In the genomic region with DNA sequence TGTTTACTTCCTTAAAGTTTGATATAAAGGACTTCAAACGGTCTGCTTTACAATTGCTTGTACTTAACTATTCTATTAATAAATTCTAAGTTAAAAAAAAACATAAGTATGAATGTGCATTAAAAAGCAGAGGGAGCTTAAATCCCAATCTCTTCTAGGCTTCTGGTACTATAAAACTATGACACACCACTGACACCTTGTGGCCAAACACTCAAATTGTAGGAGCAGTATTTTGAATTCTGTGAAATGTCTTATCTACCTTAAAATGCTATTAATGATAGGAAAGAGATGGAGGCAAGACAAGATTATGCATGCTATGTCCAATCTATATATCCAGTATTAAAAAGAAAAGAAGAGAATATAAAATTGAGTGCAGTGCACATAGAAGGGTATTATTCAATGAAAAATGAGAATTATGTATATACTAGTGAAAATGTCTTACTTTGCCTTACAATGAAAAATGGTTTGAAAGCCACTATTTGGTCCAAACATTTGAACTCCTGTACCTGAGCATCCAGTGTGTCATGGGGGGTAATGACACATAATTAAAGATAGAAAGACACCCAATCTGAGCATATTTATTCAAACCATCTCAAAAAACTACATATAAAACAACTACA, we compare ENCODE assay signal across 8 cellular contexts.
DNase-seq lines count a peak whose midpoint lies in the region; ATAC-seq, FAIRE-seq and TF ChIP-seq lines count a peak whose summit lies in the region.
"Had no signal": no experiment of that assay in that cellular context is flagged by ENCODE, and none has a peak within 500 bp of the region (broad histone marks: within the 10 kb centered on the region; RNA-seq: fewer than 3 reads in every experiment).

No MANE protein-coding gene starts in this region.

- peak; percentile 68 for DNase-seq in KBM-7
- DNase-seq in RWPE2 (ENCODE audit: low spot score) = no peak
- peak; percentile 28 for DNase-seq in colonic mucosa
- peak in 7 of 9 donors; percentile 24 to 63 (median 42) for DNase-seq in naive thymus-derived CD4-positive, alpha-beta T cell
- DNase-seq in MG63 = no peak
- no peak for DNase-seq in right cardiac atrium

- 64% methylated on average over 1 of the region's 1 CpG for WGBS in right cardiac atrium

- H3K9ac ChIP-seq in colonic mucosa (ENCODE audit: low read depth in 2 of 2, low read length in 2 of 2) = no peak overlapping the region

- in situ Hi-C loops in KBM-7 (cut with MboI; ENCODE audit: low pct_unique_long_range_greater_than_20kb, low sequenced_read_pairs) = loop anchor here (25.0 kb wide), 1 partner anchor 824 kb away; no protein-coding TSS in a partner anchor

- H3K27me3 ChIP-seq in RWPE2 (ENCODE audit: insufficient read depth, poor library complexity, severe bottlenecking) (no peaks in the 10 kb centered on the region), colonic mucosa (no peaks in the 10 kb centered on the region), MG63 (no peaks in the 10 kb centered on the region), right cardiac atrium (ENCODE audit: control insufficient read depth, insufficient read depth) (no peaks in the 10 kb centered on the region)
- H3K27me3 ChIP-seq in naive thymus-derived CD4-positive, alpha-beta T cell (ENCODE audit: control insufficient read depth in 2 of 2, insufficient read depth in 2 of 2, low read length in 2 of 2) = no peaks in the 10 kb centered on the region

- H3K36me3 ChIP-seq in RWPE2 (ENCODE audit: low read depth) (peaks cover 39% of the 10 kb centered on the region), colonic mucosa (no peaks in the 10 kb centered on the region), MG63 (peaks cover 14% of the 10 kb centered on the region)
- H3K36me3 ChIP-seq in naive thymus-derived CD4-positive, alpha-beta T cell (ENCODE audit: control insufficient read depth in 2 of 3, insufficient read depth in 3 of 3, low read length in 3 of 3) = peaks cover 3 to 21% (median 8%) of the 10 kb centered on the region in 3 experiments

- H3K4me1 ChIP-seq in RWPE2 (ENCODE audit: insufficient read depth, poor library complexity, severe bottlenecking) (no peaks in the 10 kb centered on the region), colonic mucosa (no peaks in the 10 kb centered on the region), right cardiac atrium (ENCODE audit: control insufficient read depth, insufficient read depth, low read length) (no peaks in the 10 kb centered on the region)
- no peaks in the 10 kb centered on the region for H3K4me1 ChIP-seq in naive thymus-derived CD4-positive, alpha-beta T cell (ENCODE audit: control insufficient read depth in 2 of 2, insufficient read depth in 2 of 2, low read length in 2 of 2)

- CTCF ChIA-PET in naive thymus-derived CD4-positive, alpha-beta T cell (lab: Charles Lee) = interaction anchor here (0.8 to 1.7 kb wide), 2 partner anchors 9 to 721 kb away, joined by 3 to 7 read pairs; no protein-coding TSS in a partner anchor

- H3K27me3 Mint-ChIP-seq in naive thymus-derived CD4-positive, alpha-beta T cell = no peaks in the 10 kb centered on the region

- peaks cover 4% of the 10 kb centered on the region for H3K9me3 ChIP-seq in RWPE2 (ENCODE audit: severe bottlenecking)
- no peaks in the 10 kb centered on the region for H3K9me3 ChIP-seq in colonic mucosa
- no peaks in the 10 kb centered on the region for H3K9me3 ChIP-seq in naive thymus-derived CD4-positive, alpha-beta T cell (ENCODE audit: control insufficient read depth in 2 of 3, low read length in 3 of 3)
- H3K9me3 ChIP-seq in MG63 = no peaks in the 10 kb centered on the region
- H3K9me3 ChIP-seq in right cardiac atrium (ENCODE audit: control insufficient read depth, low read length) = no peaks in the 10 kb centered on the region

- peaks cover 0 to 8% (median 4%) of the 10 kb centered on the region in 11 donors for H3K9me3 Mint-ChIP-seq in naive thymus-derived CD4-positive, alpha-beta T cell
- H3K9me3 Mint-ChIP-seq: activated naive CD4-positive, alpha-beta T cell treated with anti-CD3 and anti-CD28 coated beads, Interleukin-2, amount 50 U/mL, for 72 hours had no signal

- intact Hi-C loops in colonic mucosa (cut with DNase I) = no loop called here
- intact Hi-C loops in naive thymus-derived CD4-positive, alpha-beta T cell (cut with micrococcal nuclease) = loop anchor here (1.0 to 5.0 kb wide), 7 partner anchors 187 to 849 kb away; a partner anchor contains a TSS
- intact Hi-C loops in right cardiac atrium (cut with DNase I) = no loop called here

- H3K36me3 Mint-ChIP-seq in naive thymus-derived CD4-positive, alpha-beta T cell = peaks cover 8 to 66% (median 49%) of the 10 kb centered on the region in 5 donors

- FAIRE-seq in G401.6 (lab: Jason Lieb, UNC) = peak; percentile 96

- TF ChIP-seq CTCF in RWPE2 (IDR thresholded peaks at IDR 0.05; ENCODE audit: poor library complexity, severe bottlenecking) = peak; percentile 74
- peak; percentile 63 for TF ChIP-seq CTCF in colonic mucosa (IDR thresholded peaks at IDR 0.05)

- POLR2A ChIA-PET in naive thymus-derived CD4-positive, alpha-beta T cell (lab: Charles Lee) = no interaction called here

- H3K27ac ChIP-seq in RWPE2 (ENCODE audit: poor library complexity, severe bottlenecking) = no peak overlapping the region
- H3K27ac ChIP-seq in colonic mucosa = no peak overlapping the region
- no peak overlapping the region for H3K27ac ChIP-seq in naive thymus-derived CD4-positive, alpha-beta T cell (ENCODE audit: low read depth, low read length)
- no peak overlapping the region for H3K27ac ChIP-seq in right cardiac atrium (ENCODE audit: low read length)

- H3K4me3 Mint-ChIP-seq in naive thymus-derived CD4-positive, alpha-beta T cell = no peak overlapping the region

- no peak for ATAC-seq in RWPE2 (ENCODE audit: low read depth)
- ATAC-seq in naive thymus-derived CD4-positive, alpha-beta T cell = peak; percentile 67
- no peak for ATAC-seq in right cardiac atrium

- no peak overlapping the region for H3K27ac Mint-ChIP-seq in naive thymus-derived CD4-positive, alpha-beta T cell
- H3K27ac Mint-ChIP-seq: activated naive CD4-positive, alpha-beta T cell treated with anti-CD3 and anti-CD28 coated beads, Interleukin-2, amount 50 U/mL, for 72 hours had no signal

- H3K4me1 Mint-ChIP-seq in naive thymus-derived CD4-positive, alpha-beta T cell = peaks cover 0 to 5% (median 0%) of the 10 kb centered on the region in 7 donors

- no peak overlapping the region for H3K4me3 ChIP-seq in RWPE2 (ENCODE audit: severe bottlenecking)
- no peak overlapping the region for H3K4me3 ChIP-seq in colonic mucosa
- H3K4me3 ChIP-seq in naive thymus-derived CD4-positive, alpha-beta T cell (ENCODE audit: low read length) = no peak overlapping the region
- no peak overlapping the region for H3K4me3 ChIP-seq in MG63
- H3K4me3 ChIP-seq in right cardiac atrium (ENCODE audit: low read length) = no peak overlapping the region

Comparison
In these comparisons a context has a peak if more than half of its experiments do, and no peak if none do; other contexts are left out.
1. DNase-seq: peak in KBM-7 (single experiment), colonic mucosa (single experiment) and naive thymus-derived CD4-positive, alpha-beta T cell (7 of 9); none in RWPE2 (single experiment), MG63 (single experiment) and right cardiac atrium (0 of 3).
2. intact Hi-C loops: an anchor here in naive thymus-derived CD4-positive, alpha-beta T cell (1.0 to 5.0 kb wide); none called in colonic mucosa and right cardiac atrium.